1 cellular context compared by ENCODE assay signal in the genomic region with DNA sequence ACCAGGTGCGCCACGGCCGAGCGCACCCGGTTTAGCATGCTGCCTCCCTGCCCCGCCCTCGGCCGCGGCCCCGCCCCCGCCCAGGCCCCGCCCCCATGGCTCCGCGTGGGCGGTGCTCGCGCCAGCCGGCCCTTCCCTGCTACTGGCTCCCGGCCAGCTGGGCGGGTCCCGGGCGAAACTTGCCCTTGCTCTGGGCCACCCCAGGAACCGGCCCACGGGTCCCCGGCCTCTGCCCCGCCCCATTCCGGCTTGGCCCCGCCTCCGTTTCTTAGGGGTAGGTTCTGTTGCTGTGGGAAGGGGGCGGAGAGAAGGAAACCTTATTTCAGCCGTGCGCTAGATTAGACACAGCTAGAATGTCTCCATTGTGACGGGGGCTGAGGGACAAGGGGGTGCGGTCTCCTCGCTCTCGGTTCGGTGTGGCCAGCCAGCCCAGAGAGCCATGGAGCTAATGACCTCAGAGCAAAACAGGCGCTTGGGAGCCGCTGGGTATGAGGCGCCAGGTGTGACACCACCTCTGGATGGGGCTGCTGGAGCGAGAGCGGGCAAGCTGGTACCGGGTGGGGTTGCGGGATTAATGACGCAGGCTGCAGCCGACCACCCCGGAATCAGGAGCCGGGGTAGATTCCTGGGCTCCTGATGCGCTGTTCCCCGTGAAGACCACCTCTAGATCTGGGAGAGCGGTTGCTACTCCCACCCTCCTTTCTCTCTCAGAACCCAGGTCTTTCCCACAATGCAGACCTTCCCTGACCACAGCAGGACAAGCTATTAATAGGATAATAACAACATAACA.
TF ChIP-seq lines count a peak whose summit lies in the region.

A gene with protein sequence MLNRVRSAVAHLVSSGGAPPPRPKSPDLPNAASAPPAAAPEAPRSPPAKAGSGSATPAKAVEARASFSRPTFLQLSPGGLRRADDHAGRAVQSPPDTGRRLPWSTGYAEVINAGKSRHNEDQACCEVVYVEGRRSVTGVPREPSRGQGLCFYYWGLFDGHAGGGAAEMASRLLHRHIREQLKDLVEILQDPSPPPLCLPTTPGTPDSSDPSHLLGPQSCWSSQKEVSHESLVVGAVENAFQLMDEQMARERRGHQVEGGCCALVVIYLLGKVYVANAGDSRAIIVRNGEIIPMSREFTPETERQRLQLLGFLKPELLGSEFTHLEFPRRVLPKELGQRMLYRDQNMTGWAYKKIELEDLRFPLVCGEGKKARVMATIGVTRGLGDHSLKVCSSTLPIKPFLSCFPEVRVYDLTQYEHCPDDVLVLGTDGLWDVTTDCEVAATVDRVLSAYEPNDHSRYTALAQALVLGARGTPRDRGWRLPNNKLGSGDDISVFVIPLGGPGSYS (minus strand): TSS at position 69 of the 790 bp plus-strand sequence. CDS start 31 bp downstream, at position 38.

TF ChIP-seq in K562, 482 proteins besides CTCF, POLR2A, EP300 and RAD21 (continued from another document and continues in another):
- 0 out of 4 replicates have a peak, but pooled peaks of 1 of the 2 experiments have one; percentile 40 for TF ChIP-seq TEAD1 (CRISPR knock-in tag; IDR thresholded peaks at IDR 0.05)
- TF ChIP-seq RB1 (IDR thresholded peaks at IDR 0.05; ENCODE audit: low read depth): 0 out of 2 replicates have a peak, but pooled peaks have one; percentile 1
- TF ChIP-seq, protein P1, sequence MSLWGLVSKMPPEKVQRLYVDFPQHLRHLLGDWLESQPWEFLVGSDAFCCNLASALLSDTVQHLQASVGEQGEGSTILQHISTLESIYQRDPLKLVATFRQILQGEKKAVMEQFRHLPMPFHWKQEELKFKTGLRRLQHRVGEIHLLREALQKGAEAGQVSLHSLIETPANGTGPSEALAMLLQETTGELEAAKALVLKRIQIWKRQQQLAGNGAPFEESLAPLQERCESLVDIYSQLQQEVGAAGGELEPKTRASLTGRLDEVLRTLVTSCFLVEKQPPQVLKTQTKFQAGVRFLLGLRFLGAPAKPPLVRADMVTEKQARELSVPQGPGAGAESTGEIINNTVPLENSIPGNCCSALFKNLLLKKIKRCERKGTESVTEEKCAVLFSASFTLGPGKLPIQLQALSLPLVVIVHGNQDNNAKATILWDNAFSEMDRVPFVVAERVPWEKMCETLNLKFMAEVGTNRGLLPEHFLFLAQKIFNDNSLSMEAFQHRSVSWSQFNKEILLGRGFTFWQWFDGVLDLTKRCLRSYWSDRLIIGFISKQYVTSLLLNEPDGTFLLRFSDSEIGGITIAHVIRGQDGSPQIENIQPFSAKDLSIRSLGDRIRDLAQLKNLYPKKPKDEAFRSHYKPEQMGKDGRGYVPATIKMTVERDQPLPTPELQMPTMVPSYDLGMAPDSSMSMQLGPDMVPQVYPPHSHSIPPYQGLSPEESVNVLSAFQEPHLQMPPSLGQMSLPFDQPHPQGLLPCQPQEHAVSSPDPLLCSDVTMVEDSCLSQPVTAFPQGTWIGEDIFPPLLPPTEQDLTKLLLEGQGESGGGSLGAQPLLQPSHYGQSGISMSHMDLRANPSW (CRISPR knock-in tag; IDR thresholded peaks at IDR 0.05): no peak
- no peak for TF ChIP-seq PTTG1 (tag; IDR thresholded peaks at IDR 0.05; ENCODE audit: low read depth)
- TF ChIP-seq NBN (IDR thresholded peaks at IDR 0.05; ENCODE audit: low read depth): peak; percentile 38; the same call in 1 of the 2 replicates
- 0 out of 4 replicates have a peak, but pooled peaks of 1 of the 2 experiments have one; percentile 14 for TF ChIP-seq RCOR1 (IDR thresholded peaks at IDR 0.05; ENCODE audit: borderline replicate concordance in 1 of 2, low read depth in 2 of 2, low read length in 2 of 2)
- peak; percentile 2 for TF ChIP-seq HMGN3 (IDR thresholded peaks at IDR 0.05; ENCODE audit: borderline replicate concordance, extremely low read depth, insufficient read length, low read depth, low read length)
- TF ChIP-seq, protein P2, sequence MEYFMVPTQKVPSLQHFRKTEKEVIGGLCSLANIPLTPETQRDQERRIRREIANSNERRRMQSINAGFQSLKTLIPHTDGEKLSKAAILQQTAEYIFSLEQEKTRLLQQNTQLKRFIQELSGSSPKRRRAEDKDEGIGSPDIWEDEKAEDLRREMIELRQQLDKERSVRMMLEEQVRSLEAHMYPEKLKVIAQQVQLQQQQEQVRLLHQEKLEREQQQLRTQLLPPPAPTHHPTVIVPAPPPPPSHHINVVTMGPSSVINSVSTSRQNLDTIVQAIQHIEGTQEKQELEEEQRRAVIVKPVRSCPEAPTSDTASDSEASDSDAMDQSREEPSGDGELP (CRISPR knock-in tag; IDR thresholded peaks at IDR 0.05; ENCODE audit: borderline replicate concordance): peak; percentile 87
- TF ChIP-seq SMAD1 (IDR thresholded peaks at IDR 0.05; ENCODE audit: low read depth, low read length, partially characterized antibody): peak; percentile 7
- no peak for TF ChIP-seq ZBTB8A (IDR thresholded peaks at IDR 0.05; ENCODE audit: partially characterized antibody)
- TF ChIP-seq MTA3 (IDR thresholded peaks at IDR 0.05; ENCODE audit: borderline replicate concordance): peak; percentile 16; the same call in 1 of the 2 replicates
- TF ChIP-seq, protein P3, sequence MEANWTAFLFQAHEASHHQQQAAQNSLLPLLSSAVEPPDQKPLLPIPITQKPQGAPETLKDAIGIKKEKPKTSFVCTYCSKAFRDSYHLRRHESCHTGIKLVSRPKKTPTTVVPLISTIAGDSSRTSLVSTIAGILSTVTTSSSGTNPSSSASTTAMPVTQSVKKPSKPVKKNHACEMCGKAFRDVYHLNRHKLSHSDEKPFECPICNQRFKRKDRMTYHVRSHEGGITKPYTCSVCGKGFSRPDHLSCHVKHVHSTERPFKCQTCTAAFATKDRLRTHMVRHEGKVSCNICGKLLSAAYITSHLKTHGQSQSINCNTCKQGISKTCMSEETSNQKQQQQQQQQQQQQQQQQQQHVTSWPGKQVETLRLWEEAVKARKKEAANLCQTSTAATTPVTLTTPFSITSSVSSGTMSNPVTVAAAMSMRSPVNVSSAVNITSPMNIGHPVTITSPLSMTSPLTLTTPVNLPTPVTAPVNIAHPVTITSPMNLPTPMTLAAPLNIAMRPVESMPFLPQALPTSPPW (CRISPR knock-in tag; IDR thresholded peaks at IDR 0.05): peak; percentile 74
- TF ChIP-seq ZNF274 (IDR thresholded peaks at IDR 0.05; ENCODE audit: borderline replicate concordance, low read depth, low read length): no peak
- peak; percentile 86 for TF ChIP-seq EGR1 (conservative IDR thresholded peaks at IDR 0.05)
- TF ChIP-seq NR3C1 (CRISPR knock-in tag; IDR thresholded peaks at IDR 0.05): no peak
- TF ChIP-seq, protein P4, sequence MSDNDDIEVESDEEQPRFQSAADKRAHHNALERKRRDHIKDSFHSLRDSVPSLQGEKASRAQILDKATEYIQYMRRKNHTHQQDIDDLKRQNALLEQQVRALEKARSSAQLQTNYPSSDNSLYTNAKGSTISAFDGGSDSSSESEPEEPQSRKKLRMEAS (CRISPR knock-in tag; IDR thresholded peaks at IDR 0.05): peak; percentile 46; the same call in 1 of the 2 replicates
- TF ChIP-seq, protein P5, sequence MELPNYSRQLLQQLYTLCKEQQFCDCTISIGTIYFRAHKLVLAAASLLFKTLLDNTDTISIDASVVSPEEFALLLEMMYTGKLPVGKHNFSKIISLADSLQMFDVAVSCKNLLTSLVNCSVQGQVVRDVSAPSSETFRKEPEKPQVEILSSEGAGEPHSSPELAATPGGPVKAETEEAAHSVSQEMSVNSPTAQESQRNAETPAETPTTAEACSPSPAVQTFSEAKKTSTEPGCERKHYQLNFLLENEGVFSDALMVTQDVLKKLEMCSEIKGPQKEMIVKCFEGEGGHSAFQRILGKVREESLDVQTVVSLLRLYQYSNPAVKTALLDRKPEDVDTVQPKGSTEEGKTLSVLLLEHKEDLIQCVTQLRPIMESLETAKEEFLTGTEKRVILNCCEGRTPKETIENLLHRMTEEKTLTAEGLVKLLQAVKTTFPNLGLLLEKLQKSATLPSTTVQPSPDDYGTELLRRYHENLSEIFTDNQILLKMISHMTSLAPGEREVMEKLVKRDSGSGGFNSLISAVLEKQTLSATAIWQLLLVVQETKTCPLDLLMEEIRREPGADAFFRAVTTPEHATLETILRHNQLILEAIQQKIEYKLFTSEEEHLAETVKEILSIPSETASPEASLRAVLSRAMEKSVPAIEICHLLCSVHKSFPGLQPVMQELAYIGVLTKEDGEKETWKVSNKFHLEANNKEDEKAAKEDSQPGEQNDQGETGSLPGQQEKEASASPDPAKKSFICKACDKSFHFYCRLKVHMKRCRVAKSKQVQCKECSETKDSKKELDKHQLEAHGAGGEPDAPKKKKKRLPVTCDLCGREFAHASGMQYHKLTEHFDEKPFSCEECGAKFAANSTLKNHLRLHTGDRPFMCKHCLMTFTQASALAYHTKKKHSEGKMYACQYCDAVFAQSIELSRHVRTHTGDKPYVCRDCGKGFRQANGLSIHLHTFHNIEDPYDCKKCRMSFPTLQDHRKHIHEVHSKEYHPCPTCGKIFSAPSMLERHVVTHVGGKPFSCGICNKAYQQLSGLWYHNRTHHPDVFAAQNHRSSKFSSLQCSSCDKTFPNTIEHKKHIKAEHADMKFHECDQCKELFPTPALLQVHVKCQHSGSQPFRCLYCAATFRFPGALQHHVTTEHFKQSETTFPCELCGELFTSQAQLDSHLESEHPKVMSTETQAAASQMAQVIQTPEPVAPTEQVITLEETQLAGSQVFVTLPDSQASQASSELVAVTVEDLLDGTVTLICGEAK (IDR thresholded peaks at IDR 0.05): peak; percentile 38; the same call in 1 of the 2 replicates
- TF ChIP-seq, protein P5 (CRISPR knock-in tag; IDR thresholded peaks at IDR 0.05): no peak
- TF ChIP-seq ESRRA (IDR thresholded peaks at IDR 0.05; ENCODE audit: borderline replicate concordance, low read depth): 0 out of 2 replicates have a peak, but pooled peaks have one; percentile 15
- TF ChIP-seq HDAC1 (IDR thresholded peaks at IDR 0.05): 0 out of 4 replicates have a peak, but pooled peaks of 1 of the 2 experiments have one; percentile 24
- peak in 1 of 3 experiments; percentile 29 for TF ChIP-seq YY1 (IDR thresholded peaks at IDR 0.05; ENCODE audit: borderline replicate concordance in 1 of 3, control insufficient read depth in 1 of 3, extremely low read depth in 1 of 3, insufficient read depth in 3 of 3, insufficient read length in 1 of 3, insufficient replicate concordance in 2 of 3, low read depth in 1 of 3, low read length in 2 of 3)
- peak; percentile 81 for TF ChIP-seq SAP30 (IDR thresholded peaks at IDR 0.05; ENCODE audit: borderline replicate concordance, insufficient read depth, low read depth, low read length, poor library complexity, severe bottlenecking)
- TF ChIP-seq GABPB1 (CRISPR knock-in tag; IDR thresholded peaks at IDR 0.05): 0 out of 2 replicates have a peak, but pooled peaks have one; percentile 62
- TF ChIP-seq ZKSCAN1 (IDR thresholded peaks at IDR 0.05; ENCODE audit: low read depth, low read length): no peak
- TF ChIP-seq MYNN (IDR thresholded peaks at IDR 0.05): no peak
- TF ChIP-seq MYNN (CRISPR knock-in tag; IDR thresholded peaks at IDR 0.05): no peak
- peak; percentile 63 for TF ChIP-seq CCNT2 (IDR thresholded peaks at IDR 0.05; ENCODE audit: borderline replicate concordance, extremely low read depth, insufficient read length, low read depth, low read length)
- TF ChIP-seq CREB1 (IDR thresholded peaks at IDR 0.05): peak; percentile 10; the same call in 1 of the 2 replicates
- peak; percentile 13; the same call in 1 of the 2 replicates for TF ChIP-seq CREB1 (CRISPR knock-in tag; IDR thresholded peaks at IDR 0.05)
- TF ChIP-seq GTF2E2 (tag; IDR thresholded peaks at IDR 0.05): no peak
- peak in 1 of 2 experiments; percentile 58; a peak in 2 of 4 replicates for TF ChIP-seq MAZ (CRISPR knock-in tag; conservative IDR thresholded peaks at IDR 0.05 in 1 of 2, IDR thresholded peaks at IDR 0.05 in 1 of 2)
- peak; percentile 2; the same call in 1 of the 2 replicates for TF ChIP-seq ZBTB7A (IDR thresholded peaks at IDR 0.05; ENCODE audit: borderline replicate concordance, control insufficient read depth, low read depth, low read length)
